ENCODE assay signal across 9 cellular contexts in genomic region chr19:13843104-13843921, GRCh38. TPM values are rescaled to one million over a fixed set of nuclear protein-coding genes. Genes with fewer than 3 reads are reported as not detected.
DNase-seq lines count a peak whose midpoint lies in the region; ATAC-seq, FAIRE-seq and TF ChIP-seq lines count a peak whose summit lies in the region.
"Had no signal": no experiment of that assay in that cellular context is flagged by ENCODE, and none has a peak within 500 bp of the region (broad histone marks: within the 10 kb centered on the region; RNA-seq: fewer than 3 reads in every experiment).

No MANE protein-coding gene starts in this region.

- no peaks in the 10 kb centered on the region for H3K9me2 ChIP-seq in GM23338 (ENCODE audit: insufficient read depth)

- DNase-seq in 8988T (peak; percentile 61), GM23338 (ENCODE audit: low spot score) (peak; percentile 76), foreskin fibroblast (peak; percentile 54 to 81), pancreas (peak; percentile 54 to 80 (median 72)), mucosa of gallbladder (ENCODE audit: low spot score) (no peak)
- no peak for DNase-seq in stimulated activated CD4-positive, alpha-beta T cell treated with anti-CD3 and anti-CD28 coated beads, Interleukin-15, amount 100 ng/mL, for 24 hours

- peaks cover 27% of the 10 kb centered on the region for H3F3A ChIP-seq in GM23338 (replicated peaks; ENCODE audit: low read depth)

- H3K9me3 ChIP-seq in pancreas = no peaks in the 10 kb centered on the region

- H3K27me3 Mint-ChIP-seq in GM23338 (ENCODE audit: insufficient read depth, low read depth, poor library complexity) = peaks cover 32% of the 10 kb centered on the region

- intact Hi-C loops in pancreas (cut with DNase I) = no loop called here

- H3K4me3 ChIP-seq in GM23338 = peak overlapping the region; percentile 74
- H3K4me3 ChIP-seq in foreskin fibroblast (ENCODE audit: low read depth in 1 of 2, low read length in 2 of 2) = peak overlapping the region; percentile 50 to 57
- peak overlapping the region in 3 of 4 donors; percentile 4 to 97 (median 92) for H3K4me3 ChIP-seq in pancreas

- no peak for TF ChIP-seq CTCF in GM23338 (conservative IDR thresholded peaks at IDR 0.05; ENCODE audit: low read depth in 2 of 2)
- TF ChIP-seq CTCF in VCaP (conservative IDR thresholded peaks at IDR 0.05) = no peak
- no peak for TF ChIP-seq CTCF in foreskin fibroblast (IDR thresholded peaks at IDR 0.05; ENCODE audit: low read depth, low read length)
- no peak for TF ChIP-seq CTCF in pancreas (IDR thresholded peaks at IDR 0.05)

- peaks cover 43% of the 10 kb centered on the region for H3K4me1 ChIP-seq in GM23338 (ENCODE audit: insufficient read depth)
- H3K4me1 ChIP-seq in pancreas = peaks cover 12 to 36% (median 26%) of the 10 kb centered on the region in 3 donors

- WGBS in pancreas, 2 donors = 14 to 19% methylated on average over 23 to 24 of the region's 24 CpGs

- no peaks in the 10 kb centered on the region for H3K27me3 ChIP-seq in GM23338 (ENCODE audit: insufficient read depth)
- H3K27me3 ChIP-seq in pancreas = no peaks in the 10 kb centered on the region

- 0 out of 3 replicates have a peak, but pooled peaks cover 3% of the 10 kb centered on the region for H3K9me3 Mint-ChIP-seq in GM23338

- H3K4me2 ChIP-seq in GM23338 = peak overlapping the region; percentile 99

- ATAC-seq in GM23338 (peak; percentile 2), pancreas (peak in 1 of 4 donors; percentile 2), GM18511 (IDR thresholded peaks at IDR 0.05; ENCODE audit: unreplicated experiment) (no peak)

- FAIRE-seq in pancreas (lab: Jason Lieb, UNC) = no peak

- H3K27ac Mint-ChIP-seq in GM23338 = no peak overlapping the region

- peaks cover 12% of the 10 kb centered on the region; the same call in 1 of the 2 replicates for H3K79me2 ChIP-seq in GM23338 (replicated peaks; ENCODE audit: insufficient read depth)

- H3K4me1 Mint-ChIP-seq in GM23338 = peaks cover 41% of the 10 kb centered on the region

- no peaks in the 10 kb centered on the region; the same call in 2 of the 3 replicates for H3K36me3 Mint-ChIP-seq in GM23338 (ENCODE audit: low read depth)

- H3K36me3 ChIP-seq in GM23338 (ENCODE audit: insufficient read depth) (no peaks in the 10 kb centered on the region), pancreas (no peaks in the 10 kb centered on the region)

- H4K20me1 ChIP-seq in GM23338 (replicated peaks; ENCODE audit: insufficient read depth) = no peaks in the 10 kb centered on the region

- H3K27ac ChIP-seq in GM23338 (ENCODE audit: low read depth) (no peak overlapping the region), VCaP (peak overlapping the region; percentile 68; the same call in 1 of the 2 replicates), pancreas (peak overlapping the region; percentile 79 to 97 (median 88))

- 0 out of 2 replicates have a peak overlapping the region, but pooled peaks have one; percentile 63 for H2AFZ ChIP-seq in GM23338

- peak overlapping the region; percentile 81 for H3K4me3 Mint-ChIP-seq in GM23338

TF ChIP-seq in GM23338, 12 proteins besides CTCF, POLR2A, EP300 and RAD21:
- no peak for TF ChIP-seq JUNB (IDR thresholded peaks at IDR 0.05; ENCODE audit: unreplicated experiment)
- TF ChIP-seq NANOG (IDR thresholded peaks at IDR 0.05; ENCODE audit: borderline replicate concordance) = no peak
- TF ChIP-seq ZNF462 (CRISPR knock-in tag; IDR thresholded peaks at IDR 0.05) = no peak
- no peak for TF ChIP-seq STAT1 (IDR thresholded peaks at IDR 0.05; ENCODE audit: unreplicated experiment)
- TF ChIP-seq REST (IDR thresholded peaks at IDR 0.05; ENCODE audit: unreplicated experiment) = no peak
- TF ChIP-seq CREB1 (CRISPR knock-in tag; IDR thresholded peaks at IDR 0.05; ENCODE audit: low read depth) = no peak
- TF ChIP-seq EZH2 (IDR thresholded peaks at IDR 0.05; ENCODE audit: low read depth, unreplicated experiment) = no peak
- TF ChIP-seq ZNF331 (CRISPR knock-in tag; IDR thresholded peaks at IDR 0.05; ENCODE audit: low read depth) = no peak

RNA-seq across cellular contexts. Expression of gene NANOS3, which starts 33.6 kb away (rescaled TPM):
- total RNA-seq in GM23338 (2014; rRNA removed; shearing (Covaris generic)) = not detected in 2 replicates
- polyA plus RNA-seq in GM23338 (2016; fragmentation: Nextera tagmentation; extraction: Ambion mirVana) = not detected in 2 replicates
- 1 to 10 TPM in 1 of 6 donors, under 1 TPM in 3, not detected in 2; 0.39 to 1.4 (median 0.62) TPM for total RNA-seq in pancreas
- polyA plus RNA-seq in pancreas = 1 to 10 TPM in 1 of 2 donors, under 1 TPM in 1; 0.65 to 3.1 TPM
- 0.75 TPM for total RNA-seq in mucosa of gallbladder
- total RNA-seq: myocyte had no signal

RNA-seq across cellular contexts. Expression of gene ZSWIM4, which starts 48.1 kb away (rescaled TPM):
- 37.9 and 42.3 TPM in 2 replicates for total RNA-seq in GM23338 (2014; rRNA removed; shearing (Covaris generic))
- 5.4 and 6.1 TPM in 2 replicates for polyA plus RNA-seq in GM23338 (2016; fragmentation: Nextera tagmentation; extraction: Ambion mirVana)
- 1 to 10 TPM; 1.9 to 9.3 (median 3.4) TPM for total RNA-seq in pancreas
- 1 to 10 TPM; 3.9 to 5.5 TPM for polyA plus RNA-seq in pancreas
- 11.2 TPM for total RNA-seq in mucosa of gallbladder

Comparison
In these comparisons a context has a peak if more than half of its experiments do, and no peak if none do; other contexts are left out.
1. DNase-seq: peak in 8988T (single experiment), GM23338 (single experiment), foreskin fibroblast (2 of 2) and pancreas (6 of 6); none in mucosa of gallbladder (single experiment) and stimulated activated CD4-positive, alpha-beta T cell treated with anti-CD3 and anti-CD28 coated beads, Interleukin-15, amount 100 ng/mL, for 24 hours (single experiment).
2. Peak in every context shown above with its lines, with median percentiles within 50 percentile points of each other: H3K4me3 ChIP-seq.